ENCODE assay signal across 24 cellular contexts in genomic region chr15:32826685-32827084, GRCh38.
"Had no signal": no experiment of that assay in that cellular context is flagged by ENCODE, and none has a peak within 500 bp of the region (broad histone marks: within the 10 kb centered on the region; RNA-seq: fewer than 3 reads in every experiment).

No MANE protein-coding gene starts in this region.

- H3K4me2 ChIP-seq: SK-N-SH had no signal

- ATAC-seq: activated CD8-positive, alpha-beta T cell treated with anti-CD3 and anti-CD28 coated beads, Interleukin-2, amount 10 ng/mL, durations not matched to agents 7 days and 5 days; activated naive CD4-positive, alpha-beta T cell treated with anti-CD3 and anti-CD28 coated beads, Interleukin-2, amount 50 U/mL, for 72 hours; Panc1; Right ventricle myocardium inferior had no signal

- DNase-seq: activated CD4-positive, alpha-beta T cell treated with anti-CD3 and anti-CD28 coated beads for 48 hours; activated CD4-positive, alpha-beta T cell treated with anti-CD3 and anti-CD28 coated beads, Interleukin-2, amount 50 U/mL, for 4 hours; activated CD4-positive, CD25-positive, alpha-beta regulatory T cell treated with anti-CD3 and anti-CD28 coated beads, Interleukin-2, amount 50 U/mL, for 72 hours; activated CD8-positive, alpha-beta memory T cell treated with anti-CD3 and anti-CD28 coated beads, Interleukin-2, amount 50 U/mL, for 48 hours; activated CD8-positive, alpha-beta T cell treated with anti-CD3 and anti-CD28 coated beads, Interleukin-2, amount 10 ng/mL, durations not matched to agents 7 days and 5 days; activated effector memory CD4-positive, alpha-beta T cell treated with anti-CD3 and anti-CD28 coated beads, Interleukin-2, amount 50 U/mL, for 16 hours; activated naive CD4-positive, alpha-beta T cell treated with Interleukin-2 at 50 U/mL for 16 hours; activated T-cell treated with anti-CD3 and anti-CD28 coated beads, Interleukin-2, amount 50 U/mL, for 1 hour; amygdala; cerebellar nuclear complex; KG1; NCI-H1092; NCI-H1930; NCI-H2171; NCI-H226; NCI-H526 treated with DMSO at 0.1 percent for 48 hours; NCI-H82; RPMI8226; SK-N-SH; T-helper 1 cell had no signal

- H3K36me3 Mint-ChIP-seq: activated naive CD4-positive, alpha-beta T cell treated with anti-CD3 and anti-CD28 coated beads, Interleukin-2, amount 50 U/mL, for 72 hours had no signal

- H3K9me3 ChIP-seq: SK-N-SH had no signal

- H3K9me3 Mint-ChIP-seq: activated naive CD4-positive, alpha-beta T cell treated with anti-CD3 and anti-CD28 coated beads, Interleukin-2, amount 50 U/mL, for 72 hours; activated T-helper 1 cell treated with anti-CD3 and anti-CD28 coated beads, Interleukin-12 subunit alpha, Interleukin-12 subunit beta, Interleukin-2, Interleukin-4 antibody, amounts not matched to agents 30 ng/mL and 10 ng/mL and 1 ng/mL, durations not matched to agents 14 hours and 24 hours and 36 hours had no signal

- H3K9me2 ChIP-seq: SK-N-SH had no signal

- H3K4me3 Mint-ChIP-seq: activated CD8-positive, alpha-beta T cell treated with anti-CD3 and anti-CD28 coated beads, Interleukin-2, amount 10 ng/mL, durations not matched to agents 7 days and 5 days; activated T-helper 1 cell treated with anti-CD3 and anti-CD28 coated beads, Interleukin-12 subunit alpha, Interleukin-12 subunit beta, Interleukin-2, Interleukin-4 antibody, amounts not matched to agents 30 ng/mL and 10 ng/mL and 1 ng/mL, durations not matched to agents 14 hours and 24 hours and 36 hours had no signal

- H3K27ac Mint-ChIP-seq: activated CD8-positive, alpha-beta T cell treated with anti-CD3 and anti-CD28 coated beads, Interleukin-2, amount 10 ng/mL, durations not matched to agents 7 days and 5 days; activated naive CD4-positive, alpha-beta T cell treated with anti-CD3 and anti-CD28 coated beads, Interleukin-2, amount 50 U/mL, for 72 hours; activated T-helper 1 cell treated with anti-CD3 and anti-CD28 coated beads, Interleukin-12 subunit alpha, Interleukin-12 subunit beta, Interleukin-2, Interleukin-4 antibody, amounts not matched to agents 30 ng/mL and 10 ng/mL and 1 ng/mL, durations not matched to agents 14 hours and 24 hours and 36 hours had no signal
